8 cellular contexts compared by ENCODE assay signal in the genomic region with DNA sequence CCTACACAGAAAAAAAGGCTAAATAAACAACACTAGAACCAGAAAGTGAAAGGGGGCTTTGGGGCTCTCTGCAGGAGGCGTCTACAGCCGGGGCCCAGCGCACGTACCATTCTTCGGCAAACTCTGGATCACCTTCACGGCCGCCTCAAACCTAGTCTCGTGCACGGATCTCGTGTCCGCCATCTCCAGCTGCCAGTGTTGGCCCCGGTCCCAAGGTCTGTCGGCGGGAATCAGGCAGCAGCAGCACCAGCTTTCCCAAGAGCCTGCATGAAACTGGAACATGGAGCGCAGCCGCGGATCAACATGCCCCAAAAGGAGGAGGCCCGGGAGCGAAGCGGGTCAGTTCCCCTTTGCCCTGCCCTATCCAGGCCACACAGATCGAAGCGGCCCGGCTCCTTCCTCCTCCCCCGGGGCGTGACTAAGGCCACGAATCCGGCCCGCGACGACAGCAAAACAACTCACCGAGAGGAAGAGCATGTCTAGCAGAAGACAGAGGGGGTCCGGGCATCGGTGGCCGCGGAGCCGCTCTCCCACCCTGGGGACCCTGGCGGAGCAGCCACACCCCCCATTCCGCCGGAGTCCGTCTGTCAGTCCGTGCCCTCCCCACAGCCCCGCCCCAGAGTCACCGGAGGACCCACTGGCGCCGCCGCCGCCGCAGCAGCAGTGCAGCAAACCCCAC. TPM values are rescaled to one million over a fixed set of nuclear protein-coding genes. Genes with fewer than 3 reads are reported as not detected.
DNase-seq lines count a peak whose midpoint lies in the region; ATAC-seq and TF ChIP-seq lines count a peak whose summit lies in the region.

A gene with protein sequence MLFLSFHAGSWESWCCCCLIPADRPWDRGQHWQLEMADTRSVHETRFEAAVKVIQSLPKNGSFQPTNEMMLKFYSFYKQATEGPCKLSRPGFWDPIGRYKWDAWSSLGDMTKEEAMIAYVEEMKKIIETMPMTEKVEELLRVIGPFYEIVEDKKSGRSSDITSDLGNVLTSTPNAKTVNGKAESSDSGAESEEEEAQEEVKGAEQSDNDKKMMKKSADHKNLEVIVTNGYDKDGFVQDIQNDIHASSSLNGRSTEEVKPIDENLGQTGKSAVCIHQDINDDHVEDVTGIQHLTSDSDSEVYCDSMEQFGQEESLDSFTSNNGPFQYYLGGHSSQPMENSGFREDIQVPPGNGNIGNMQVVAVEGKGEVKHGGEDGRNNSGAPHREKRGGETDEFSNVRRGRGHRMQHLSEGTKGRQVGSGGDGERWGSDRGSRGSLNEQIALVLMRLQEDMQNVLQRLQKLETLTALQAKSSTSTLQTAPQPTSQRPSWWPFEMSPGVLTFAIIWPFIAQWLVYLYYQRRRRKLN (minus strand): TSS at position 586 of the 679 bp plus-strand sequence. CDS start 109 bp downstream, at position 477.

- peak within 1 kb of the TSS; percentile 75 for H2AFZ ChIP-seq in neural cell (ENCODE audit: low read depth, low read length)

- peak within 1 kb of the TSS; percentile 82 for H3K4me2 ChIP-seq in neural cell (ENCODE audit: low read length)

- no peaks in the 10 kb centered on the region for H3K27me3 ChIP-seq in neural cell (ENCODE audit: insufficient read depth, low read depth, low read length)

- H3K9me3 ChIP-seq in neural cell (ENCODE audit: low read length) = no peaks in the 10 kb centered on the region

- H3K79me2 ChIP-seq in neural cell (replicated peaks; ENCODE audit: insufficient read depth, low read length) = peaks cover 12% of the 10 kb centered on the region

- ATAC-seq in GM21825 (IDR thresholded peaks at IDR 0.05; ENCODE audit: unreplicated experiment) = peak; percentile 42

- H3K9ac ChIP-seq in neural cell (ENCODE audit: low read length) = peak within 1 kb of the TSS; percentile 93

- TF ChIP-seq CTCF in foreskin fibroblast (IDR thresholded peaks at IDR 0.05; ENCODE audit: low read depth, low read length) (no peak), neural cell (IDR thresholded peaks at IDR 0.05; ENCODE audit: poor library complexity, severe bottlenecking) (no peak)

- DNase-seq in EL = peak; percentile 85
- peak; percentile 95 to 96 for DNase-seq in Kasumi-1 (lab: John Stamatoyannopoulos, UW)
- peak; percentile 84 for DNase-seq in SIG-M5 treated with dmso at 0.1 percent for 504 hours (lab: John Stamatoyannopoulos, UW; ENCODE audit: unreplicated experiment)
- peak; percentile 50 for DNase-seq in activated gamma-delta T cell treated with anti-CD3 and anti-CD28 coated beads, Interleukin-2, amount 50 U/mL, for 16 hours (ENCODE audit: low read depth)
- peak; percentile 85 to 94 for DNase-seq in foreskin fibroblast
- peak; percentile 67 for DNase-seq in superior temporal gyrus (ENCODE audit: extremely low spot score)

- peak within 1 kb of the TSS; percentile 99 for H3K27ac ChIP-seq in neural cell (ENCODE audit: low read length)

- no peak for TF ChIP-seq RAD21 in neural cell (conservative IDR thresholded peaks at IDR 0.05)

- H3K9me2 ChIP-seq in neural cell (ENCODE audit: insufficient read depth, low read length) = no peaks in the 10 kb centered on the region

- no peaks in the 10 kb centered on the region for H4K20me1 ChIP-seq in neural cell (ENCODE audit: insufficient read depth)

- peaks cover 11% of the 10 kb centered on the region for H3F3A ChIP-seq in neural cell (ENCODE audit: insufficient read depth, low read length, poor library complexity, severe bottlenecking)

- H3K4me3 ChIP-seq in foreskin fibroblast (ENCODE audit: low read depth in 1 of 2, low read length in 2 of 2) = peak within 1 kb of the TSS; percentile 82 to 83
- peak within 1 kb of the TSS; percentile 73 for H3K4me3 ChIP-seq in neural cell (ENCODE audit: low read length)

- no peak for TF ChIP-seq EP300 in neural cell (conservative IDR thresholded peaks at IDR 0.05; ENCODE audit: poor library complexity, severe bottlenecking)

- no peaks in the 10 kb centered on the region for H3K36me3 ChIP-seq in neural cell (ENCODE audit: insufficient read depth, low read length)

TF ChIP-seq in neural cell, 6 proteins besides CTCF, POLR2A, EP300 and RAD21:
- TF ChIP-seq MXI1 (conservative IDR thresholded peaks at IDR 0.05; ENCODE audit: poor library complexity, severe bottlenecking) = peak; percentile 76
- TF ChIP-seq POLR2AphosphoS5 (IDR thresholded peaks at IDR 0.05) = peak; percentile 42
- TF ChIP-seq TAF1 (IDR thresholded peaks at IDR 0.05; ENCODE audit: low read depth) = no peak
- TF ChIP-seq SMC3 (conservative IDR thresholded peaks at IDR 0.05; ENCODE audit: poor library complexity) = no peak
- TF ChIP-seq EZH2 (IDR thresholded peaks at IDR 0.05; ENCODE audit: borderline replicate concordance, insufficient read depth, low read length, poor library complexity, severe bottlenecking) = no peak
- TF ChIP-seq, protein P1, sequence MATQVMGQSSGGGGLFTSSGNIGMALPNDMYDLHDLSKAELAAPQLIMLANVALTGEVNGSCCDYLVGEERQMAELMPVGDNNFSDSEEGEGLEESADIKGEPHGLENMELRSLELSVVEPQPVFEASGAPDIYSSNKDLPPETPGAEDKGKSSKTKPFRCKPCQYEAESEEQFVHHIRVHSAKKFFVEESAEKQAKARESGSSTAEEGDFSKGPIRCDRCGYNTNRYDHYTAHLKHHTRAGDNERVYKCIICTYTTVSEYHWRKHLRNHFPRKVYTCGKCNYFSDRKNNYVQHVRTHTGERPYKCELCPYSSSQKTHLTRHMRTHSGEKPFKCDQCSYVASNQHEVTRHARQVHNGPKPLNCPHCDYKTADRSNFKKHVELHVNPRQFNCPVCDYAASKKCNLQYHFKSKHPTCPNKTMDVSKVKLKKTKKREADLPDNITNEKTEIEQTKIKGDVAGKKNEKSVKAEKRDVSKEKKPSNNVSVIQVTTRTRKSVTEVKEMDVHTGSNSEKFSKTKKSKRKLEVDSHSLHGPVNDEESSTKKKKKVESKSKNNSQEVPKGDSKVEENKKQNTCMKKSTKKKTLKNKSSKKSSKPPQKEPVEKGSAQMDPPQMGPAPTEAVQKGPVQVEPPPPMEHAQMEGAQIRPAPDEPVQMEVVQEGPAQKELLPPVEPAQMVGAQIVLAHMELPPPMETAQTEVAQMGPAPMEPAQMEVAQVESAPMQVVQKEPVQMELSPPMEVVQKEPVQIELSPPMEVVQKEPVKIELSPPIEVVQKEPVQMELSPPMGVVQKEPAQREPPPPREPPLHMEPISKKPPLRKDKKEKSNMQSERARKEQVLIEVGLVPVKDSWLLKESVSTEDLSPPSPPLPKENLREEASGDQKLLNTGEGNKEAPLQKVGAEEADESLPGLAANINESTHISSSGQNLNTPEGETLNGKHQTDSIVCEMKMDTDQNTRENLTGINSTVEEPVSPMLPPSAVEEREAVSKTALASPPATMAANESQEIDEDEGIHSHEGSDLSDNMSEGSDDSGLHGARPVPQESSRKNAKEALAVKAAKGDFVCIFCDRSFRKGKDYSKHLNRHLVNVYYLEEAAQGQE (IDR thresholded peaks at IDR 0.05; ENCODE audit: borderline replicate concordance) = peak; percentile 34

RNA-seq across cellular contexts. Expression of the gene that starts here (rescaled TPM):
- 39.3 and 44.8 TPM in 2 replicates for polyA plus RNA-seq in neural cell
- polyA minus RNA-seq in neural cell = 43.1 and 47.7 TPM in 2 replicates

Comparison
In these comparisons a context has a peak if more than half of its experiments do, and no peak if none do; other contexts are left out.
1. Peak in every context shown above with its lines: DNase-seq, ATAC-seq, H3K4me3 ChIP-seq and H3K27ac ChIP-seq.